ENCODE assay signal across 8 cellular contexts in the genomic region with DNA sequence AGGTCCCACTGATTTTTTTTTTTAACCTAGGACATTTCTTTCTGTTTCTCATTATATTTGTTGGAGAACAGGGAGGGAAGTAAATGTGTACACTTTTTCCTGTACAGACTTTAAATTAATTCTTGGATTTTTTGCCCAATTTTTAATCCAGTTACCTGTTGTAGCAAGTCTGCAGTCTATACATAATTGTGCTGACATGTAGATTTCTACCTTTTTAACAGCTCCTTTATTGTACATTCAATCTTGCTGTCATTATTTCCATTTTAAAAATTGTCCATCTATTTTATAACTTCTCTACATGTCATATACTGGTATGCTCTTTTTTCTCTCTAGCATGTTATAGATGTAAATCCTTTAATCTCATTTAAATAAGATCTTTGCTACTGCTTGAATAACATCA.
"Had no signal": no experiment of that assay in that cellular context is flagged by ENCODE, and none has a peak within 500 bp of the region (broad histone marks: within the 10 kb centered on the region; RNA-seq: fewer than 3 reads in every experiment).

No MANE protein-coding gene starts in this region.

- H3K9me3 ChIP-seq: HAP-1 had no signal

- H2AFZ ChIP-seq: GM23248 had no signal

- DNase-seq: GM23248, GOT3, H7, HFFc6, KG1 had no signal

- ATAC-seq: HCT116 had no signal

- H3K27ac ChIP-seq: GM23248, HL-60 had no signal

- H3K4me3 ChIP-seq: GM23248, HAP-1 had no signal

- H3K9ac ChIP-seq: GM23248 had no signal

- H3K36me3 ChIP-seq: HAP-1 had no signal

- H3K4me1 ChIP-seq: HAP-1 had no signal
